ENCODE assay signal across 8 cellular contexts in the genomic region with DNA sequence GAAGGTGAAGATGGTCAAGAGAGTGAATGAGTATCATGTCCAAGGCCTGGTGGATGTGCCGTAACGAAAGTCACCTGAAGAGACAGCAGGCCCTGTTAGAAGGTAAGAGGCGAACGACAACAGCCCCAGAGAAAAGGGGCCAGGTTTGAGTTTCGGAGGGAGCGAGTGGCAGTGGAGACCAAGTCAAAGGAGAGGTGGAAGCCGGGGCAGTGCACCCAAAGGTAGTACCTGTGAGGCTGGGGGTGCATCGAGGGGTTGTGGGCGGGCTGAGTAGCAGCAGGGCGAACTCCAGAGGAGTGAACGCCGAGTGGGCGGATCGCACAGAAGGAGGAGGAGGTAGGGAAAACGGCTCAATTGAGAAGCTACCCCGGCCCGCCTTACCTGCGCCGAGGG. TPM values are rescaled to one million over a fixed set of nuclear protein-coding genes. Genes with fewer than 3 reads are reported as not detected.
DNase-seq lines count a peak whose midpoint lies in the region; ATAC-seq and TF ChIP-seq lines count a peak whose summit lies in the region.

No MANE protein-coding gene starts in this region.

- no peaks in the 10 kb centered on the region for H3K27me3 ChIP-seq in CD4-positive, alpha-beta T cell (ENCODE audit: control insufficient read depth, insufficient read depth, low read length)
- H3K27me3 ChIP-seq in esophagus (ENCODE audit: control insufficient read depth in 1 of 2, insufficient read depth in 2 of 2, low read length in 2 of 2) (no peaks in the 10 kb centered on the region), neutrophil (no peaks in the 10 kb centered on the region)

- H3K9me3 Mint-ChIP-seq in CD4-positive, alpha-beta T cell = no peaks in the 10 kb centered on the region

- H3K27ac ChIP-seq in CD4-positive, alpha-beta T cell (ENCODE audit: low read depth, low read length) = peak overlapping the region; percentile 98
- H3K27ac ChIP-seq in esophagus (ENCODE audit: low read depth in 2 of 2, low read length in 1 of 2) (peak overlapping the region; percentile 90 to 98), neutrophil (peak overlapping the region; percentile 94)

- no peaks in the 10 kb centered on the region for H3K9me3 ChIP-seq in CD4-positive, alpha-beta T cell (ENCODE audit: control insufficient read depth, low read length)
- H3K9me3 ChIP-seq in T-helper 17 cell (ENCODE audit: control insufficient read depth, low read length, poor library complexity, severe bottlenecking) (no peaks in the 10 kb centered on the region), esophagus (ENCODE audit: control insufficient read depth in 2 of 2, insufficient read depth in 1 of 2, low read depth in 1 of 2, low read length in 1 of 2) (no peaks in the 10 kb centered on the region), neutrophil (no peaks in the 10 kb centered on the region)

- intact Hi-C loops in CD4-positive, alpha-beta T cell (cut with DNase I, micrococcal nuclease) = loop anchor here (1.0 to 10.0 kb wide), 11 partner anchors 90 to 977 kb away; a partner anchor contains a TSS

- 0 to 1% methylated on average over 19 of the region's 19 CpGs for WGBS in esophagus, 2 donors

- ATAC-seq in CD4-positive, alpha-beta T cell (ENCODE audit: poor library complexity) = peak; percentile 61
- ATAC-seq in GM19025 (IDR thresholded peaks at IDR 0.05; ENCODE audit: low read depth, unreplicated experiment) (peak; percentile 29), HG03159 (IDR thresholded peaks at IDR 0.05; ENCODE audit: unreplicated experiment) (peak; percentile 34), T-helper 17 cell (peak; percentile 62)

- CTCF ChIA-PET in CD4-positive, alpha-beta T cell (lab: Charles Lee) = no interaction called here

- H3K4me1 Mint-ChIP-seq in CD4-positive, alpha-beta T cell (ENCODE audit: low read depth) = peaks cover 75% of the 10 kb centered on the region
- peaks cover 57% of the 10 kb centered on the region for H3K4me1 Mint-ChIP-seq in T-helper 17 cell

- POLR2A ChIA-PET in CD4-positive, alpha-beta T cell (lab: Charles Lee) = interaction anchor here (0.8 to 1.4 kb wide), 7 partner anchors 9 to 820 kb away, joined by 3 to 5 read pairs (median 4); a partner anchor contains a TSS

- peak overlapping the region; percentile 97 for H3K27ac Mint-ChIP-seq in CD4-positive, alpha-beta T cell
- H3K27ac Mint-ChIP-seq in T-helper 17 cell = peak overlapping the region; percentile 100

- peak overlapping the region; percentile 70 to 98 for H3K4me3 ChIP-seq in esophagus (ENCODE audit: low read depth in 1 of 2, low read length in 2 of 2)
- H3K4me3 ChIP-seq in neutrophil (ENCODE audit: low read depth in 1 of 2, low read length in 1 of 2) = peak overlapping the region; percentile 82 to 94

- H3K36me3 ChIP-seq in esophagus (ENCODE audit: control insufficient read depth in 2 of 2, insufficient read depth in 2 of 2, low read length in 1 of 2) = no peaks in the 10 kb centered on the region
- H3K36me3 ChIP-seq in neutrophil = peaks cover under 1% of the 10 kb centered on the region

- H3K4me1 ChIP-seq in esophagus (ENCODE audit: control insufficient read depth in 2 of 2, insufficient read depth in 2 of 2, low read length in 1 of 2) (peaks cover 0 to 3% of the 10 kb centered on the region in 2 donors), neutrophil (ENCODE audit: control insufficient read depth in 1 of 2, insufficient read depth in 1 of 2, low read depth in 1 of 2, low read length in 1 of 2) (peaks cover 25% of the 10 kb centered on the region in 2 experiments)

- H3K27me3 Mint-ChIP-seq in CD4-positive, alpha-beta T cell = no peaks in the 10 kb centered on the region
- H3K27me3 Mint-ChIP-seq in T-helper 17 cell = no peaks in the 10 kb centered on the region

- H3K4me3 Mint-ChIP-seq in CD4-positive, alpha-beta T cell = peak overlapping the region; percentile 96
- peak overlapping the region; percentile 99 for H3K4me3 Mint-ChIP-seq in T-helper 17 cell

- peak in 2 of 10 experiments; percentile 62 to 80 for DNase-seq in CD4-positive, alpha-beta T cell
- DNase-seq in T-helper 17 cell (peak; percentile 55 to 68 (median 64)), UCSD-AML1 (lab: John Stamatoyannopoulos, UW; ENCODE audit: unreplicated experiment) (no peak)
- DNase-seq in central memory CD4-positive, alpha-beta T cell = no peak

- peaks cover 64% of the 10 kb centered on the region for H3K36me3 Mint-ChIP-seq in CD4-positive, alpha-beta T cell (ENCODE audit: low read depth)
- peaks cover 4% of the 10 kb centered on the region for H3K36me3 Mint-ChIP-seq in T-helper 17 cell (ENCODE audit: low read depth)

- no peak for TF ChIP-seq CTCF in CD4-positive, alpha-beta T cell (IDR thresholded peaks at IDR 0.05)
- no peak for TF ChIP-seq CTCF in neutrophil (IDR thresholded peaks at IDR 0.05)

RNA-seq across cellular contexts. Expression of a gene that starts 0.4 kb away (rescaled TPM):
- total RNA-seq in CD4-positive, alpha-beta T cell = 10 to 100 TPM; 20.2 to 24.4 TPM
- total RNA-seq in T-helper 17 cell = 10 to 100 TPM; 18.7 to 27.7 TPM
- 1 to 10 TPM; 1.8 to 2.3 TPM for polyA plus RNA-seq in esophagus

RNA-seq across cellular contexts. Expression of a gene that starts 0.8 kb away (rescaled TPM):
- 10 to 100 TPM; 62.8 to 66.8 TPM for total RNA-seq in CD4-positive, alpha-beta T cell
- total RNA-seq in T-helper 17 cell = 10 to 100 TPM; 72.8 to 74.4 TPM
- 10 to 100 TPM; 14.5 to 17.6 TPM for polyA plus RNA-seq in esophagus

RNA-seq across cellular contexts. Expression of a gene that starts 39.9 kb away (rescaled TPM):
- under 1 TPM; 0.25 to 0.77 TPM for total RNA-seq in CD4-positive, alpha-beta T cell
- under 1 TPM; 0.85 to 0.91 TPM for total RNA-seq in T-helper 17 cell
- 1 to 10 TPM; 4.3 to 5.4 TPM for polyA plus RNA-seq in esophagus

Comparison
In these comparisons a context has a peak if more than half of its experiments do, and no peak if none do; other contexts are left out.
1. DNase-seq: peak in T-helper 17 cell (3 of 3); none in UCSD-AML1 (single experiment) and central memory CD4-positive, alpha-beta T cell (single experiment).
2. Peak in every context shown above with its lines, with median percentiles within 50 percentile points of each other: ATAC-seq and H3K27ac ChIP-seq.